ENCODE assay signal across 8 cellular contexts in the genomic region with DNA sequence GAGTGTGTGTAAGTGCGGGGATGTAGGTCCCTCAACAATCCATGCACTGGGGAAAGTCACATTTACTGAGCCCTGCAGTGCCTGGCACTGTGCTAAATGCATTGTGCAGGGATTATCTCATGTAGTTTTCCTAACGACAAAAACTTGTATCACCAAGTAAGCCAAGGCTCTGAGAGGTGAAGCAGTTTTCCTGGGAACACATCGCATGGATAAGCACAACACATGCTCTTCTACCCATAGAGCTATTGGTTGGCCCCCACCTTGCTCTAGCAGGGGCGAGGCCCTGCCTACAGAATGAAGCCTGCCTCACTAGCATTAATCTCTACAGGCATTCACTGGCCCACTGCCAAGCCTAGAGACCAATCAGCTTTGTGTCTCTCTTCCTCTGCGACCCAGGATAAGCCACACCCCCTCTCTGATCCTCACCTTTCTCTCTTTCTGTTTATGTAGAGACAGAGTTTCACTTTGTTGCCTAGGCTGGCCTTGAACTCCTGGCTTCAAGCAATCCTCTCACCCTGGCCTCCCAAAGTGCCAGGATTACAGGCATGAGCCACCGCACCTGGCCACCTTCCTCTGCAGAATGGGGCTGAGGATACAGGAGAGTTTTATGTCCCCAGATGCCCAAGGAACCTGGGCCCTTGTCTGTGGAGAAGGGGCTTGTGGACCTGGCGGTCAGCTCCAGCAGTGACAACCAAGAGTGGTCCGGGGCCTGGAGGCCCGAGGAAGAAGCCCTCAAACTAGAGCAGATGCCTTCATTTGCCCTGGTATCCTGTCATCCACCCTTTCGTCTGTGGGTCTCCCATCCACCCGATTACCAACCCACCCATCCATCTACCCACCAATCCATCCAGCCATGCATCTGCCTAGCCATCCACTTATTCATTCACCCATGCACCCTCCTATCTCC. TPM values are rescaled to one million over a fixed set of nuclear protein-coding genes. Genes with fewer than 3 reads are reported as not detected.
DNase-seq lines count a peak whose midpoint lies in the region; ATAC-seq, FAIRE-seq and TF ChIP-seq lines count a peak whose summit lies in the region.

No MANE protein-coding gene starts in this region.

- H2AK5ac ChIP-seq in H9 (ENCODE audit: insufficient read length, low read length) (no peak overlapping the region), H1 (ENCODE audit: low read depth, low read length) (no peak overlapping the region)

- H2BK120ac ChIP-seq in H9 (ENCODE audit: low read depth, low read length, poor library complexity, severe bottlenecking) (no peak overlapping the region), H1 (replicated peaks; ENCODE audit: low read depth, low read length) (no peak overlapping the region)

- H3K4me3 ChIP-seq in H1 (ENCODE audit: extremely low read depth in 1 of 4, insufficient read depth in 2 of 4, low read depth in 3 of 4, low read length in 4 of 4) (no peak overlapping the region), retinal pigment epithelial cell (ENCODE audit: low read length) (no peak overlapping the region)

- ATAC-seq in GM19324 (IDR thresholded peaks at IDR 0.05; ENCODE audit: low FRiP score, unreplicated experiment) = no peak

- H4K8ac ChIP-seq in H9 (replicated peaks; ENCODE audit: insufficient read length, low read depth, low read length) (no peak overlapping the region), H1 (ENCODE audit: extremely low read depth, insufficient read depth, low read length) (no peak overlapping the region)

- POLR2A ChIA-PET in H1 (lab: Charles Lee; ENCODE audit: partially characterized antibody) = interaction anchor here (0.6 kb wide), 1 partner anchor 254 kb away, joined by 3 read pairs; no protein-coding TSS in a partner anchor

- no peak for TF ChIP-seq POLR2A in H1 (IDR thresholded peaks at IDR 0.05; ENCODE audit: control extremely low read depth in 1 of 2, low read depth in 2 of 2, low read length in 2 of 2)

- H3T11ph ChIP-seq in H9 (ENCODE audit: low read length) = no peak overlapping the region

- H3K36me3 Mint-ChIP-seq in H9 (ENCODE audit: insufficient read depth in 1 of 3, low read depth in 3 of 3) = no peaks in the 10 kb centered on the region

- H3K56ac ChIP-seq in H9 (ENCODE audit: insufficient read length, low read depth, low read length) (no peak overlapping the region), H1 (replicated peaks; ENCODE audit: insufficient read length, low read depth, low read length) (no peak overlapping the region)

- no peak for TF ChIP-seq RAD21 in H1 (IDR thresholded peaks at IDR 0.05 in 1 of 2, conservative IDR thresholded peaks at IDR 0.05 in 1 of 2; ENCODE audit: low read depth in 2 of 2, low read length in 2 of 2)

- no peaks in the 10 kb centered on the region for H3K27me3 ChIP-seq in H9 (ENCODE audit: insufficient read depth, low read length)
- H3K27me3 ChIP-seq in H1 (replicated peaks in 1 of 4; ENCODE audit: control insufficient read depth in 3 of 4, extremely low read depth in 1 of 4, insufficient read depth in 3 of 4, low read length in 3 of 4) = no peaks in the 10 kb centered on the region; a peak in 1 of 7 replicates

- no peak overlapping the region for H3K23ac ChIP-seq in H9 (ENCODE audit: insufficient read length, low read depth, low read length)
- no peak overlapping the region for H3K23ac ChIP-seq in H1 (ENCODE audit: insufficient read length)

- H3K18ac ChIP-seq in H9 (ENCODE audit: insufficient read length, low read depth, low read length) (no peak overlapping the region), H1 (ENCODE audit: extremely low read depth, low read length) (no peak overlapping the region; the same call in 1 of the 2 replicates)

- H3K4me1 Mint-ChIP-seq in H9 = peaks cover 2 to 15% of the 10 kb centered on the region in 2 experiments; a peak in 3 of 4 replicates

- H3K4me2 ChIP-seq in H9 (ENCODE audit: insufficient read depth, insufficient read length, low read length) (no peak overlapping the region), H1 (ENCODE audit: insufficient read depth in 1 of 2, low read depth in 2 of 2, low read length in 2 of 2) (no peak overlapping the region)

- peak; percentile 80 for DNase-seq in H9
- DNase-seq in NCI-H748 treated with DMSO at 0.1 percent for 48 hours (lab: John Stamatoyannopoulos, UW) = peak; percentile 3
- no peak for DNase-seq in H1 (ENCODE audit: low read depth in 1 of 2, low spot score in 2 of 2)
- peak; percentile 98 for DNase-seq in retinal pigment epithelial cell (ENCODE audit: low read depth)
- DNase-seq in foreskin melanocyte = no peak
- no peak for DNase-seq in superior temporal gyrus (ENCODE audit: extremely low spot score)
- no peak for DNase-seq in SIG-M5 treated with dmso at 0.1 percent for 504 hours (lab: John Stamatoyannopoulos, UW; ENCODE audit: unreplicated experiment)

- CTCF ChIA-PET in H1 (lab: Charles Lee; ENCODE audit: partially characterized antibody) = interaction anchor here (0.5 to 42.0 kb wide), 7 partner anchors 6 to 222 kb away, joined by 3 to 1009 read pairs (median 4); a partner anchor contains a TSS

- H3K27ac Mint-ChIP-seq in H9 = no peak overlapping the region

- no peak overlapping the region for H2BK5ac ChIP-seq in H9 (ENCODE audit: insufficient read length, low read length)
- no peak overlapping the region for H2BK5ac ChIP-seq in H1 (ENCODE audit: low read depth, low read length)

- no peak overlapping the region for H2BK15ac ChIP-seq in H9 (ENCODE audit: low read depth, low read length)
- no peak overlapping the region for H2BK15ac ChIP-seq in H1 (ENCODE audit: low read length)

- H2BK20ac ChIP-seq in H9 (ENCODE audit: low read depth, low read length, poor library complexity, severe bottlenecking) = no peak overlapping the region
- H2BK20ac ChIP-seq in H1 (ENCODE audit: low read length) = no peak overlapping the region

- H4K5ac ChIP-seq in H9 (ENCODE audit: insufficient read length, low read depth, low read length) (no peak overlapping the region), H1 (ENCODE audit: insufficient read length, low read depth, low read length) (no peak overlapping the region)

- H3K4me1 ChIP-seq in H9 (ENCODE audit: insufficient read depth, low read length) (no peaks in the 10 kb centered on the region), H1 (replicated peaks in 1 of 4; ENCODE audit: control insufficient read depth in 3 of 4, insufficient read depth in 4 of 4, low read length in 3 of 4) (peaks cover 0 to 5% (median 0%) of the 10 kb centered on the region in 4 experiments; a peak in 2 of 7 replicates)

- H3K14ac ChIP-seq in H9 (ENCODE audit: insufficient read depth, low read length) = no peak overlapping the region
- H3K14ac ChIP-seq in H1 (ENCODE audit: insufficient read length) = no peak overlapping the region

- H3K79me1 ChIP-seq in H9 (ENCODE audit: insufficient read depth, low read depth, low read length, poor library complexity, severe bottlenecking) (no peaks in the 10 kb centered on the region), H1 (ENCODE audit: low read depth, low read length) (no peaks in the 10 kb centered on the region)

- no peaks in the 10 kb centered on the region for H3K36me3 ChIP-seq in H1 (ENCODE audit: control insufficient read depth in 2 of 4, insufficient read depth in 4 of 4, low read length in 3 of 4)

- no CpG with 5 or more reads among the region's 11 CpGs for WGBS in H9 (ENCODE audit: extremely low coverage, insufficient read length, low lambda C conversion rate)
- 75% methylated on average over 11 of the region's 11 CpGs; no CpG with 5 or more reads in 1 of the 2 experiments for whole genome bisulfite sequencing in H1 (ENCODE audit: extremely low coverage in 1 of 2, insufficient coverage in 1 of 2, insufficient read length in 1 of 2, insufficient replicate concordance in 2 of 2, low coverage in 1 of 2, low lambda C conversion rate in 2 of 2, missing lambda C conversion rate in 1 of 2), 2 experiments

- H3K9me3 ChIP-seq in H9 (ENCODE audit: control insufficient read depth, low read depth, low read length) (no peaks in the 10 kb centered on the region), H1 (ENCODE audit: insufficient read depth in 2 of 2, low read depth in 1 of 2, low read length in 1 of 2) (no peaks in the 10 kb centered on the region)

- H3K9ac ChIP-seq in H9 (ENCODE audit: extremely low read depth, insufficient read length, low read length) (no peak overlapping the region), H1 (replicated peaks in 1 of 4; ENCODE audit: extremely low read depth in 1 of 4, low read depth in 3 of 4, low read length in 3 of 4) (no peak overlapping the region)

- H3K4me3 Mint-ChIP-seq in H9 = peak overlapping the region in 1 of 2 experiments; percentile 34; a peak in 1 of 5 replicates

- H3K79me2 ChIP-seq in H9 (ENCODE audit: insufficient read depth, low read length) (no peaks in the 10 kb centered on the region), H1 (ENCODE audit: control insufficient read depth in 1 of 2, insufficient read depth in 2 of 2, low read length in 2 of 2) (no peaks in the 10 kb centered on the region)

- H4K20me1 ChIP-seq in H9 (ENCODE audit: control insufficient read depth, insufficient read depth, insufficient read length) = no peaks in the 10 kb centered on the region
- no peaks in the 10 kb centered on the region for H4K20me1 ChIP-seq in H1 (replicated peaks in 1 of 2; ENCODE audit: control insufficient read depth in 1 of 2, insufficient read depth in 2 of 2, low read length in 2 of 2)

- peaks cover 22% of the 10 kb centered on the region for H3K27me3 Mint-ChIP-seq in H9 (ENCODE audit: low read depth)

- TF ChIP-seq CTCF in H9 (conservative IDR thresholded peaks at IDR 0.05) = no peak
- no peak for TF ChIP-seq CTCF in H1 (IDR thresholded peaks at IDR 0.05; ENCODE audit: control extremely low read depth in 1 of 3, insufficient read depth in 1 of 3, low read depth in 1 of 3, low read length in 3 of 3)
- no peak for TF ChIP-seq CTCF in retinal pigment epithelial cell (conservative IDR thresholded peaks at IDR 0.05; ENCODE audit: low read depth, low read length)

- H3K23me2 ChIP-seq in H9 (ENCODE audit: insufficient read length, low read depth, low read length, poor library complexity, severe bottlenecking) (no peaks in the 10 kb centered on the region), H1 (ENCODE audit: low read depth, low read length) (no peaks in the 10 kb centered on the region)

- H3K27ac ChIP-seq in H9 (ENCODE audit: insufficient read length, low read depth, low read length) = no peak overlapping the region
- H3K27ac ChIP-seq in H1 (ENCODE audit: low read depth, low read length) = no peak overlapping the region

- H2AFZ ChIP-seq in H9 (ENCODE audit: low read length) = no peak overlapping the region
- 0 out of 2 replicates have a peak overlapping the region, but pooled peaks have one; percentile 27 for H2AFZ ChIP-seq in H1 (ENCODE audit: low read length)

- H2BK12ac ChIP-seq in H9 (ENCODE audit: insufficient read length, low read depth, low read length) (no peak overlapping the region), H1 (ENCODE audit: low read depth, low read length) (no peak overlapping the region)

- H3K9me3 Mint-ChIP-seq in H9 = no peaks in the 10 kb centered on the region

- no peak overlapping the region for H4K91ac ChIP-seq in H9 (ENCODE audit: insufficient read length, low read depth, low read length)
- H4K91ac ChIP-seq in H1 (replicated peaks; ENCODE audit: insufficient read length, low read length) = no peak overlapping the region

- no peak for TF ChIP-seq EP300 in H1 (IDR thresholded peaks at IDR 0.05; ENCODE audit: borderline replicate concordance in 1 of 2, low read depth in 2 of 2, low read length in 2 of 2)

- no peak overlapping the region for H3K4ac ChIP-seq in H9 (ENCODE audit: low read depth, low read length)
- no peak overlapping the region for H3K4ac ChIP-seq in H1 (replicated peaks; ENCODE audit: insufficient read length, low read depth, low read length)

- peak; percentile 82 for FAIRE-seq in H1 (lab: Jason Lieb, UNC)

RNA-seq across cellular contexts. Expression of a gene that starts 12.8 kb away (rescaled TPM):
- total RNA-seq in H9 (2021) = not detected in 2 replicates
- total RNA-seq in H1 (2021; fragmentation: NEBNext Ultra II Directional; extraction: Animal tissue kit (Norgen Biotek cat#: 25700)) = not detected in 2 replicates
- not detected in 2 replicates for polyA plus RNA-seq in H1 (2011; rRNA removed)
- polyA plus RNA-seq in H1 (2011; cell fraction: cytosol; rRNA removed) = not detected
- polyA plus RNA-seq in H1 (2011; cell fraction: nucleus; rRNA removed) = not detected
- polyA plus RNA-seq in H1 (2012, experiment 1 of 2) = not detected in 4 replicates
- not detected for polyA plus RNA-seq in H1 (2012, experiment 2 of 2)
- not detected for polyA plus RNA-seq in H1 (2013, experiment 1 of 2)
- not detected for polyA plus RNA-seq in H1 (2013, experiment 2 of 2)
- not detected in 2 replicates for polyA minus RNA-seq in H1 (2011; rRNA and poly(A)+ RNA removed)
- polyA minus RNA-seq in H1 (2011; cell fraction: cytosol; rRNA and poly(A)+ RNA removed) = not detected
- not detected for polyA minus RNA-seq in H1 (2011; cell fraction: nucleus; rRNA and poly(A)+ RNA removed)

RNA-seq across cellular contexts. Expression of a gene that starts 19.4 kb away (rescaled TPM):
- total RNA-seq in H9 (2021) = 0.44 and 0.72 TPM in 2 replicates
- total RNA-seq in H1 (2021; fragmentation: NEBNext Ultra II Directional; extraction: Animal tissue kit (Norgen Biotek cat#: 25700)) = not detected in 2 replicates
- polyA plus RNA-seq in H1 (2011; rRNA removed) = 0.08 and 0.17 TPM in 2 replicates
- 0.26 TPM for polyA plus RNA-seq in H1 (2011; cell fraction: cytosol; rRNA removed)
- polyA plus RNA-seq in H1 (2011; cell fraction: nucleus; rRNA removed) = 0.57 TPM
- 0.16 to 0.83 TPM (median 0.18 TPM) in 3 of 4 replicates, not detected in the other for polyA plus RNA-seq in H1 (2012, experiment 1 of 2)
- polyA plus RNA-seq in H1 (2012, experiment 2 of 2) = 0.16 TPM
- 0.08 TPM for polyA plus RNA-seq in H1 (2013, experiment 1 of 2)
- polyA plus RNA-seq in H1 (2013, experiment 2 of 2) = 0.09 TPM
- not detected in 2 replicates for polyA minus RNA-seq in H1 (2011; rRNA and poly(A)+ RNA removed)
- not detected for polyA minus RNA-seq in H1 (2011; cell fraction: cytosol; rRNA and poly(A)+ RNA removed)
- not detected for polyA minus RNA-seq in H1 (2011; cell fraction: nucleus; rRNA and poly(A)+ RNA removed)

RNA-seq across cellular contexts. Expression of a gene that starts 25.6 kb away (rescaled TPM):
- 22.0 and 23.1 TPM in 2 replicates for total RNA-seq in H9 (2021)
- 36.0 and 36.5 TPM in 2 replicates for total RNA-seq in H1 (2021; fragmentation: NEBNext Ultra II Directional; extraction: Animal tissue kit (Norgen Biotek cat#: 25700))
- 10.1 and 11.7 TPM in 2 replicates for polyA plus RNA-seq in H1 (2011; rRNA removed)
- 15.6 TPM for polyA plus RNA-seq in H1 (2011; cell fraction: cytosol; rRNA removed)
- polyA plus RNA-seq in H1 (2011; cell fraction: nucleus; rRNA removed) = 20.5 TPM
- polyA plus RNA-seq in H1 (2012, experiment 1 of 2) = 10.6 to 16.3 TPM (median 15.7 TPM) in 4 replicates
- polyA plus RNA-seq in H1 (2012, experiment 2 of 2) = 14.4 TPM
- 13.5 TPM for polyA plus RNA-seq in H1 (2013, experiment 1 of 2)
- 12.7 TPM for polyA plus RNA-seq in H1 (2013, experiment 2 of 2)
- polyA minus RNA-seq in H1 (2011; rRNA and poly(A)+ RNA removed) = 97.6 and 123 TPM in 2 replicates
- polyA minus RNA-seq in H1 (2011; cell fraction: cytosol; rRNA and poly(A)+ RNA removed) = 19.5 TPM
- polyA minus RNA-seq in H1 (2011; cell fraction: nucleus; rRNA and poly(A)+ RNA removed) = 28.7 TPM

RNA-seq across cellular contexts. Expression of a gene that starts 28.3 kb away (rescaled TPM):
- 83.0 and 85.7 TPM in 2 replicates for total RNA-seq in H9 (2021)
- total RNA-seq in H1 (2021; fragmentation: NEBNext Ultra II Directional; extraction: Animal tissue kit (Norgen Biotek cat#: 25700)) = 65.6 and 71.3 TPM in 2 replicates
- polyA plus RNA-seq in H1 (2011; rRNA removed) = 248 and 256 TPM in 2 replicates
- polyA plus RNA-seq in H1 (2011; cell fraction: cytosol; rRNA removed) = 191 TPM
- 156 TPM for polyA plus RNA-seq in H1 (2011; cell fraction: nucleus; rRNA removed)
- 67.2 to 137 TPM (median 134 TPM) in 4 replicates for polyA plus RNA-seq in H1 (2012, experiment 1 of 2)
- 152 TPM for polyA plus RNA-seq in H1 (2012, experiment 2 of 2)
- 82.5 TPM for polyA plus RNA-seq in H1 (2013, experiment 1 of 2)
- polyA plus RNA-seq in H1 (2013, experiment 2 of 2) = 88.9 TPM
- 69.6 and 94.4 TPM in 2 replicates for polyA minus RNA-seq in H1 (2011; rRNA and poly(A)+ RNA removed)
- polyA minus RNA-seq in H1 (2011; cell fraction: cytosol; rRNA and poly(A)+ RNA removed) = 53.9 TPM
- 28.7 TPM for polyA minus RNA-seq in H1 (2011; cell fraction: nucleus; rRNA and poly(A)+ RNA removed)

RNA-seq across cellular contexts. Expression of a gene that starts 29.4 kb away (rescaled TPM):
- total RNA-seq in H9 (2021) = 25.8 and 28.2 TPM in 2 replicates
- 14.4 and 14.7 TPM in 2 replicates for total RNA-seq in H1 (2021; fragmentation: NEBNext Ultra II Directional; extraction: Animal tissue kit (Norgen Biotek cat#: 25700))
- 8.6 and 16.8 TPM in 2 replicates for polyA plus RNA-seq in H1 (2011; rRNA removed)
- polyA plus RNA-seq in H1 (2011; cell fraction: cytosol; rRNA removed) = 12.2 TPM
- 34.5 TPM for polyA plus RNA-seq in H1 (2011; cell fraction: nucleus; rRNA removed)
- 12.3 to 15.9 TPM (median 14.2 TPM) in 4 replicates for polyA plus RNA-seq in H1 (2012, experiment 1 of 2)
- polyA plus RNA-seq in H1 (2012, experiment 2 of 2) = 10.4 TPM
- polyA plus RNA-seq in H1 (2013, experiment 1 of 2) = 14.2 TPM
- 12.1 TPM for polyA plus RNA-seq in H1 (2013, experiment 2 of 2)
- 16.0 and 19.1 TPM in 2 replicates for polyA minus RNA-seq in H1 (2011; rRNA and poly(A)+ RNA removed)
- 9.0 TPM for polyA minus RNA-seq in H1 (2011; cell fraction: cytosol; rRNA and poly(A)+ RNA removed)
- polyA minus RNA-seq in H1 (2011; cell fraction: nucleus; rRNA and poly(A)+ RNA removed) = 33.8 TPM

Comparison
In these comparisons a context has a peak if more than half of its experiments do, and no peak if none do; other contexts are left out.
1. DNase-seq: peak in H9 (single experiment), NCI-H748 treated with DMSO at 0.1 percent for 48 hours (single experiment) and retinal pigment epithelial cell (single experiment); none in H1 (0 of 2), foreskin melanocyte (single experiment), superior temporal gyrus (single experiment) and SIG-M5 treated with dmso at 0.1 percent for 504 hours (single experiment).